8 cellular contexts compared by ENCODE assay signal in the genomic region with DNA sequence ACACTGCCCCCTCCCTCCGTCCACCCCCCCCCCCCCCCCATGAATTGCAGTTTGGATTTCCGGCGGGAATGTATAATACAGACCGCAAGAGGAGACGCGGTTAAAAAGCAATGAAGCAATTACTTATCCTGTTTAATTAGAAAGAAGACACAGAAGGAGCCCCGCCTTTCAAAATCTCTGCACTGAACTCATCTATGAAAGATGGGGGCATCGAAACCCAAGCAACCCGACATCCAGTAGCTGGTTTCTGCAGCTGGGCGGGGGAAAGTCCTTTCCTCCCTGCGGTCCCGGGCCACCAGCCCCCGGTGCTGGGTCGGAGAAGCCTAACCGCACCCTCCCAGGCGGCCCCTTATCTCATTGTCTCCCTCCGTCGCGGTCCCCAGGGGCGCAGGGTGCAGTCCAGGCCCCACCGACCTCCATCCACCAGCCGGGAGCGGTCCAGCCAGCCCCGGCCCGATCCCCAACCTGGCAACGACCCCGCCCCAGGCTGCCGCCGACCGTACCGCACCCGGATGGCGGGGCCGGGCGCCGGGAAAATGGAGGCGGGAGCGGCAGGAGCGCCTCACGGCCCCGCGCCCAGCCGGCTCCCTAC. TPM values are rescaled to one million over a fixed set of nuclear protein-coding genes. Genes with fewer than 3 reads are reported as not detected.
DNase-seq lines count a peak whose midpoint lies in the region; ATAC-seq, FAIRE-seq and TF ChIP-seq lines count a peak whose summit lies in the region.

No MANE protein-coding gene starts in this region.

- H3K36me3 ChIP-seq in A673 (ENCODE audit: insufficient read depth, low read length, poor library complexity, severe bottlenecking) (no peaks in the 10 kb centered on the region), ectodermal cell (ENCODE audit: control insufficient read depth, insufficient read depth, low read length) (no peaks in the 10 kb centered on the region), mucosa of rectum (ENCODE audit: control insufficient read depth in 2 of 2, insufficient read depth in 2 of 2, low read length in 2 of 2) (no peaks in the 10 kb centered on the region)

- peaks cover 67% of the 10 kb centered on the region for H3K27me3 Mint-ChIP-seq in stimulated activated naive CD8-positive, alpha-beta T cell treated with anti-CD3 and anti-CD28 coated beads, Interleukin-15, Interleukin-2, amounts not matched to agents 100 ng/mL and 50 ng/mL, for 24 hours

- H3K4me3 ChIP-seq in A673 (ENCODE audit: low read depth, low read length, poor library complexity, severe bottlenecking) (peak overlapping the region; percentile 92), ectodermal cell (ENCODE audit: insufficient read depth, low read depth, low read length) (peak overlapping the region; percentile 80), mucosa of rectum (ENCODE audit: low read length in 2 of 2) (peak overlapping the region; percentile 75 to 89)

- ATAC-seq in GM19025 (IDR thresholded peaks at IDR 0.05; ENCODE audit: low read depth, unreplicated experiment) = peak; percentile 12

- H3K27ac ChIP-seq in A673 (ENCODE audit: low read depth, low read length, poor library complexity, severe bottlenecking) (peak overlapping the region; percentile 84), ectodermal cell (ENCODE audit: insufficient read depth, low read depth, low read length, poor library complexity, severe bottlenecking) (peak overlapping the region; percentile 88), mucosa of rectum (ENCODE audit: low read depth in 2 of 2, low read length in 2 of 2) (peak overlapping the region; percentile 89 to 97)

- BruUV-seq in A673 (replicated peaks; lab: Mats Ljungman, UMichigan) = no TSS peak

- peaks cover 25% of the 10 kb centered on the region for H3K4me1 Mint-ChIP-seq in stimulated activated naive CD8-positive, alpha-beta T cell treated with anti-CD3 and anti-CD28 coated beads, Interleukin-15, Interleukin-2, amounts not matched to agents 100 ng/mL and 50 ng/mL, for 24 hours (ENCODE audit: low read depth)

- intact Hi-C loops in A673 (cut with micrococcal nuclease; ENCODE audit: unreplicated experiment) = loop anchor here (5.0 kb wide), 1 partner anchor 118 kb away; no protein-coding TSS in a partner anchor

- peak; percentile 51 for DNase-seq in A673 (ENCODE audit: low spot score)
- DNase-seq in HT1080 (ENCODE audit: low read depth) = peak; percentile 21
- DNase-seq in activated CD4-positive, CD25-positive, alpha-beta regulatory T cell treated with anti-CD3 and anti-CD28 coated beads, Interleukin-2, amount 50 U/mL, for 72 hours = peak; percentile 48
- no peak for DNase-seq in GM19239 (ENCODE audit: insufficient read length, low spot score)

- POLR2A ChIA-PET in A673 (lab: Charles Lee; ENCODE audit: low non-redundant PET) = no interaction called here

- H3K27ac Mint-ChIP-seq in stimulated activated naive CD8-positive, alpha-beta T cell treated with anti-CD3 and anti-CD28 coated beads, Interleukin-15, Interleukin-2, amounts not matched to agents 100 ng/mL and 50 ng/mL, for 24 hours = no peak overlapping the region

- no peak for FAIRE-seq in GM19239 (lab: Jason Lieb, UNC)

- 0% methylated on average over 40 to 42 of the region's 43 CpGs for WGBS in ectodermal cell, 2 experiments

- no peaks in the 10 kb centered on the region for H3K27me3 ChIP-seq in A673 (replicated peaks; ENCODE audit: insufficient read depth, low read depth, low read length, poor library complexity)
- no peaks in the 10 kb centered on the region for H3K27me3 ChIP-seq in ectodermal cell (ENCODE audit: control insufficient read depth, insufficient read depth, low read length, poor library complexity, severe bottlenecking)
- peaks cover 0 to 2% of the 10 kb centered on the region in 2 donors for H3K27me3 ChIP-seq in mucosa of rectum (ENCODE audit: control insufficient read depth in 2 of 2, insufficient read depth in 2 of 2, low read length in 2 of 2)

- H3K4me1 ChIP-seq in A673 (ENCODE audit: insufficient read depth, low read length, poor library complexity, severe bottlenecking) (peaks cover 7% of the 10 kb centered on the region), ectodermal cell (ENCODE audit: control insufficient read depth, insufficient read depth, low read length) (peaks cover 12% of the 10 kb centered on the region), mucosa of rectum (ENCODE audit: control insufficient read depth in 2 of 2, insufficient read depth in 2 of 2, low read length in 2 of 2) (peaks cover 4 to 8% of the 10 kb centered on the region in 2 donors)

- CTCF ChIA-PET in A673 (lab: Charles Lee) = no interaction called here

- peaks cover 21% of the 10 kb centered on the region for H3K9me3 Mint-ChIP-seq in stimulated activated naive CD8-positive, alpha-beta T cell treated with anti-CD3 and anti-CD28 coated beads, Interleukin-15, Interleukin-2, amounts not matched to agents 100 ng/mL and 50 ng/mL, for 24 hours

- peaks cover 8% of the 10 kb centered on the region for H3K36me3 Mint-ChIP-seq in stimulated activated naive CD8-positive, alpha-beta T cell treated with anti-CD3 and anti-CD28 coated beads, Interleukin-15, Interleukin-2, amounts not matched to agents 100 ng/mL and 50 ng/mL, for 24 hours (ENCODE audit: low read depth)

- TF ChIP-seq CTCF in A673 (conservative IDR thresholded peaks at IDR 0.05; ENCODE audit: low read depth, low read length) = no peak

- peak overlapping the region; percentile 76 for H3K4me3 Mint-ChIP-seq in stimulated activated naive CD8-positive, alpha-beta T cell treated with anti-CD3 and anti-CD28 coated beads, Interleukin-15, Interleukin-2, amounts not matched to agents 100 ng/mL and 50 ng/mL, for 24 hours

- H3K9me3 ChIP-seq in A673 (ENCODE audit: low read depth, low read length, poor library complexity, severe bottlenecking) (no peaks in the 10 kb centered on the region), ectodermal cell (ENCODE audit: control insufficient read depth, low read length) (no peaks in the 10 kb centered on the region), mucosa of rectum (ENCODE audit: control insufficient read depth in 2 of 2, low read length in 2 of 2) (no peaks in the 10 kb centered on the region)

- H3K9ac ChIP-seq in mucosa of rectum (ENCODE audit: low read depth in 1 of 2, low read length in 2 of 2) = peak overlapping the region; percentile 64 to 96

RNA-seq across cellular contexts. Expression of a gene that starts 0.5 kb away (rescaled TPM):
- 28.3 and 29.7 TPM in 2 replicates for total RNA-seq in A673 (2021)
- total RNA-seq in HT1080 (2014; rRNA removed; shearing (Covaris generic)) = 7.7 and 22.8 TPM in 2 replicates
- polyA plus RNA-seq in HT1080 (2015; cell fraction: cytosol; rRNA removed) = 11.5 and 16.6 TPM in 2 replicates
- polyA plus RNA-seq in HT1080 (2015; cell fraction: nucleus; rRNA removed) = 17.0 and 18.0 TPM in 2 replicates
- 12.5 TPM for polyA plus RNA-seq in ectodermal cell (2013, experiment 1 of 4)
- polyA plus RNA-seq in ectodermal cell (2013, experiment 2 of 4) = 15.2 TPM
- 10.9 TPM for polyA plus RNA-seq in ectodermal cell (2013, experiment 3 of 4)
- polyA plus RNA-seq in ectodermal cell (2013, experiment 4 of 4) = 11.8 TPM
